Comparison of ENCODE assay signal across 11 cellular contexts in genomic region chr22:28791841-28792490, GRCh38. TPM values are rescaled to one million over a fixed set of nuclear protein-coding genes. Genes with fewer than 3 reads are reported as not detected.
DNase-seq lines count a peak whose midpoint lies in the region; ATAC-seq, FAIRE-seq and TF ChIP-seq lines count a peak whose summit lies in the region.
"Had no signal": no experiment of that assay in that cellular context is flagged by ENCODE, and none has a peak within 500 bp of the region (broad histone marks: within the 10 kb centered on the region; RNA-seq: fewer than 3 reads in every experiment).

No MANE protein-coding gene starts in this region.

- peak overlapping the region; percentile 97 for H3K27ac ChIP-seq in VCaP
- H3K27ac ChIP-seq: thoracic aorta had no signal

- ATAC-seq in HG03066 (IDR thresholded peaks at IDR 0.05; ENCODE audit: low read depth, unreplicated experiment): peak; percentile 57
- no peak for ATAC-seq in HG02973 (IDR thresholded peaks at IDR 0.05; ENCODE audit: unreplicated experiment)

- peaks cover 69% of the 10 kb centered on the region for H3K4me1 Mint-ChIP-seq in activated naive CD4-positive, alpha-beta T cell treated with anti-CD3 and anti-CD28 coated beads, Interleukin-2, amount 10 ng/mL, durations not matched to agents 7 days and 5 days
- H3K4me1 Mint-ChIP-seq in type B pancreatic cell (ENCODE audit: unreplicated experiment): peaks cover 19% of the 10 kb centered on the region

- no peak for FAIRE-seq in H54 (lab: Jason Lieb, UNC)

- CTCF ChIA-PET in activated naive CD4-positive, alpha-beta T cell treated with anti-CD3 and anti-CD28 coated beads, Interleukin-2, amount 10 ng/mL, durations not matched to agents 7 days and 5 days (lab: Charles Lee): interaction anchor here (0.6 to 1.8 kb wide), 7 partner anchors 15 to 249 kb away, joined by 3 to 10 read pairs (median 3); no protein-coding TSS in a partner anchor

- H3K9me3 Mint-ChIP-seq in activated naive CD4-positive, alpha-beta T cell treated with anti-CD3 and anti-CD28 coated beads, Interleukin-2, amount 10 ng/mL, durations not matched to agents 7 days and 5 days: no peaks in the 10 kb centered on the region
- H3K9me3 Mint-ChIP-seq in type B pancreatic cell: no peaks in the 10 kb centered on the region
- H3K9me3 Mint-ChIP-seq: neural crest cell had no signal

- no peaks in the 10 kb centered on the region for H3K27me3 Mint-ChIP-seq in activated naive CD4-positive, alpha-beta T cell treated with anti-CD3 and anti-CD28 coated beads, Interleukin-2, amount 10 ng/mL, durations not matched to agents 7 days and 5 days
- H3K27me3 Mint-ChIP-seq in type B pancreatic cell: no peaks in the 10 kb centered on the region

- peak overlapping the region; percentile 84 for H3K27ac Mint-ChIP-seq in activated naive CD4-positive, alpha-beta T cell treated with anti-CD3 and anti-CD28 coated beads, Interleukin-2, amount 10 ng/mL, durations not matched to agents 7 days and 5 days
- peak overlapping the region; percentile 17 for H3K27ac Mint-ChIP-seq in type B pancreatic cell

- H3K4me3 Mint-ChIP-seq in activated naive CD4-positive, alpha-beta T cell treated with anti-CD3 and anti-CD28 coated beads, Interleukin-2, amount 10 ng/mL, durations not matched to agents 7 days and 5 days: no peak overlapping the region
- H3K4me3 Mint-ChIP-seq in type B pancreatic cell: no peak overlapping the region
- H3K4me3 Mint-ChIP-seq: neural crest cell had no signal

- DNase-seq in activated naive CD4-positive, alpha-beta T cell treated with anti-CD3 and anti-CD28 coated beads, Interleukin-2, amount 10 ng/mL, durations not matched to agents 7 days and 5 days: no peak
- DNase-seq in activated naive CD4-positive, alpha-beta T cell (lab: John Stamatoyannopoulos, UW): no peak
- DNase-seq in type B pancreatic cell (ENCODE audit: extremely low spot score, unreplicated experiment) (no peak), H54 (ENCODE audit: insufficient read length, low spot score) (no peak), NCI-H1694 (lab: John Stamatoyannopoulos, UW) (no peak)
- DNase-seq: NCI-H526 treated with DMSO at 0.1 percent for 48 hours had no signal

- no peak for TF ChIP-seq POLR2A in H54 (IDR thresholded peaks at IDR 0.05; ENCODE audit: low read depth, low read length)

- H3K36me3 Mint-ChIP-seq in activated naive CD4-positive, alpha-beta T cell treated with anti-CD3 and anti-CD28 coated beads, Interleukin-2, amount 10 ng/mL, durations not matched to agents 7 days and 5 days: peaks cover 60% of the 10 kb centered on the region
- peaks cover 39% of the 10 kb centered on the region for H3K36me3 Mint-ChIP-seq in type B pancreatic cell

- TF ChIP-seq CTCF in VCaP (conservative IDR thresholded peaks at IDR 0.05) (no peak), type B pancreatic cell (conservative IDR thresholded peaks at IDR 0.05) (no peak)

RNA-seq across cellular contexts. Expression of gene XBP1, which starts 8.4 kb away (rescaled TPM):
- 127 and 170 TPM in 2 replicates for total RNA-seq in type B pancreatic cell (ENCODE audit: low replicate concordance)

RNA-seq across cellular contexts. Expression of gene CCDC117, which starts 19.5 kb away (rescaled TPM):
- 29.0 and 40.8 TPM in 2 replicates for total RNA-seq in type B pancreatic cell (ENCODE audit: low replicate concordance)

RNA-seq across cellular contexts. Expression of gene HSCB, which starts 50.1 kb away (rescaled TPM):
- 11.4 and 13.5 TPM in 2 replicates for total RNA-seq in type B pancreatic cell (ENCODE audit: low replicate concordance)

RNA-seq across cellular contexts. Expression of gene CHEK2, which starts 50.3 kb away (rescaled TPM):
- 18.8 and 34.1 TPM in 2 replicates for total RNA-seq in type B pancreatic cell (ENCODE audit: low replicate concordance)
